ENCODE assay signal across 8 cellular contexts in genomic region chr9:35603986-35604577, GRCh38. TPM values are rescaled to one million over a fixed set of nuclear protein-coding genes. Genes with fewer than 3 reads are reported as not detected.
DNase-seq lines count a peak whose midpoint lies in the region; ATAC-seq, FAIRE-seq and TF ChIP-seq lines count a peak whose summit lies in the region.

No MANE protein-coding gene starts in this region.

- peaks cover 0 to 38% (median 25%) of the 10 kb centered on the region in 9 donors for H3K4me1 ChIP-seq in heart right ventricle
- H3K4me1 ChIP-seq in upper lobe of right lung = peaks cover 28% of the 10 kb centered on the region

- TF ChIP-seq POLR2A in GM12891 (IDR thresholded peaks at IDR 0.05; ENCODE audit: low read depth, low read length) = peak; percentile 67; the same call in 1 of the 2 replicates

- H3K4me3 ChIP-seq in heart right ventricle = peak overlapping the region; percentile 56 to 93 (median 73)
- H3K4me3 ChIP-seq in upper lobe of right lung = peak overlapping the region; percentile 74

- H3K27ac ChIP-seq in heart right ventricle = peak overlapping the region; percentile 72 to 95 (median 92)
- peak overlapping the region; percentile 86 for H3K27ac ChIP-seq in upper lobe of right lung

- intact Hi-C loops in heart right ventricle (cut with DNase I) (loop anchor here in 3 of 10 donors (2.0 to 10.0 kb wide), 6 partner anchors 43 to 128 kb away; partner anchors contain the start of genes CCDC107 (in 1 of the 3), CREB3 (in 1 of the 3), RMRP (in 1 of the 3) and RUSC2 (in 1 of the 3)), posterior cingulate gyrus (cut with DNase I) (loop anchor here (2.0 to 5.0 kb wide), 3 partner anchors 43 to 129 kb away; partner anchors contain the start of genes CREB3 and TLN1), upper lobe of right lung (cut with DNase I) (no loop called here)

- H3K36me3 ChIP-seq in heart right ventricle (peaks cover 0 to 21% (median 7%) of the 10 kb centered on the region in 9 donors), upper lobe of right lung (peaks cover 17% of the 10 kb centered on the region)

- H3K27me3 ChIP-seq in heart right ventricle (no peaks in the 10 kb centered on the region), upper lobe of right lung (no peaks in the 10 kb centered on the region)

- FAIRE-seq in GM12891 (lab: Jason Lieb, UNC) = peak; percentile 100

- 0% methylated on average over 41 of the region's 41 CpGs for WGBS in heart right ventricle, 2 donors

- peak; percentile 83 for ATAC-seq in HG02840 (IDR thresholded peaks at IDR 0.05; ENCODE audit: low FRiP score, unreplicated experiment)
- peak; percentile 92 to 98 (median 96) for ATAC-seq in heart right ventricle
- ATAC-seq in upper lobe of right lung = peak; percentile 95

- TF ChIP-seq CTCF in heart right ventricle (IDR thresholded peaks at IDR 0.05) (peak; percentile 86 to 99 (median 95)), upper lobe of right lung (IDR thresholded peaks at IDR 0.05) (peak; percentile 89)

- no peaks in the 10 kb centered on the region for H3K9me3 ChIP-seq in heart right ventricle
- no peaks in the 10 kb centered on the region for H3K9me3 ChIP-seq in upper lobe of right lung

- DNase-seq in GM12891 (ENCODE audit: insufficient read length, low spot score) (peak; percentile 92), NCI-H1436 (lab: John Stamatoyannopoulos, UW) (peak; percentile 99), T follicular helper cell (ENCODE audit: low read depth) (peak; percentile 99), amniotic epithelial cell (ENCODE audit: low read depth) (peak; percentile 99), heart right ventricle (peak; percentile 99 to 100), posterior cingulate gyrus (peak; percentile 98 to 100 (median 99)), upper lobe of right lung (peak; percentile 100)

TF ChIP-seq in GM12891, 5 proteins besides CTCF, POLR2A, EP300 and RAD21:
- peak; percentile 71; the same call in 1 of the 2 replicates for TF ChIP-seq POU2F2 (IDR thresholded peaks at IDR 0.05; ENCODE audit: low read depth, low read length)
- no peak for TF ChIP-seq PAX5 (IDR thresholded peaks at IDR 0.05; ENCODE audit: insufficient read depth, low read length, severe bottlenecking)
- peak; percentile 38 for TF ChIP-seq SPI1 (IDR thresholded peaks at IDR 0.05; ENCODE audit: low read depth, low read length)
- TF ChIP-seq POLR2AphosphoS5 (IDR thresholded peaks at IDR 0.05; ENCODE audit: low read depth, low read length) = no peak
- peak; percentile 46; the same call in 1 of the 2 replicates for TF ChIP-seq TAF1 (IDR thresholded peaks at IDR 0.05; ENCODE audit: low read depth, low read length)

RNA-seq across cellular contexts. Expression of gene TESK1, which starts 1.0 kb away (rescaled TPM):
- polyA plus RNA-seq in GM12891 (2012; ENCODE audit: low read depth, missing spikeins) = 12.7 TPM
- total RNA-seq in heart right ventricle (10 to 100 TPM; 18.0 to 33.1 (median 22.7) TPM), upper lobe of right lung (43.9 TPM)
- 10 to 100 TPM; 36.4 to 38.8 TPM for polyA plus RNA-seq in heart right ventricle

RNA-seq across cellular contexts. Expression of gene CD72, which starts 14.1 kb away (rescaled TPM):
- 19.0 TPM for polyA plus RNA-seq in GM12891 (2012; ENCODE audit: low read depth, missing spikeins)
- total RNA-seq in heart right ventricle (1 to 10 TPM in 4 of 10 donors, under 1 TPM in 5, not detected in 1; 0.51 to 6.8 (median 0.54) TPM), upper lobe of right lung (3.0 TPM)
- under 1 TPM; 0.43 to 0.73 TPM for polyA plus RNA-seq in heart right ventricle

RNA-seq across cellular contexts. Expression of gene SIT1, which starts 46.6 kb away (rescaled TPM):
- polyA plus RNA-seq in GM12891 (2012; ENCODE audit: low read depth, missing spikeins) = 122 TPM
- total RNA-seq in heart right ventricle (1 to 10 TPM in 1 of 10 donors, under 1 TPM in 5, not detected in 4; 0.19 to 3.6 (median 0.33) TPM), upper lobe of right lung (2.2 TPM)
- under 1 TPM in 1 of 2 donors, not detected in 1; 0.25 TPM for polyA plus RNA-seq in heart right ventricle

RNA-seq across cellular contexts. Expression of gene RMRP, which starts 53.7 kb away (rescaled TPM):
- polyA plus RNA-seq in GM12891 (2012; ENCODE audit: low read depth, missing spikeins) = 9.2 TPM
- over 10,000 TPM in 3 of 10 donors, 1,000 to 10,000 TPM in 7; 3,879 to 14,997 (median 5,788) TPM for total RNA-seq in heart right ventricle
- polyA plus RNA-seq in heart right ventricle = 100 to 1,000 TPM in 1 of 2 donors, 10 to 100 TPM in 1; 14.9 to 476 TPM
- 30,828 TPM for total RNA-seq in upper lobe of right lung

RNA-seq across cellular contexts. Expression of gene CCDC107, which starts 54.0 kb away (rescaled TPM):
- 14.3 TPM for polyA plus RNA-seq in GM12891 (2012; ENCODE audit: low read depth, missing spikeins)
- total RNA-seq in heart right ventricle (10 to 100 TPM; 37.9 to 54.0 (median 43.9) TPM), upper lobe of right lung (31.1 TPM)
- polyA plus RNA-seq in heart right ventricle = 100 to 1,000 TPM in 1 of 2 donors, 10 to 100 TPM in 1; 95.3 to 210 TPM

Comparison
In these comparisons a context has a peak if more than half of its experiments do, and no peak if none do; other contexts are left out.
1. Peak in every context shown above with its lines: DNase-seq, ATAC-seq, H3K4me3 ChIP-seq and H3K27ac ChIP-seq.